In the genomic region with DNA sequence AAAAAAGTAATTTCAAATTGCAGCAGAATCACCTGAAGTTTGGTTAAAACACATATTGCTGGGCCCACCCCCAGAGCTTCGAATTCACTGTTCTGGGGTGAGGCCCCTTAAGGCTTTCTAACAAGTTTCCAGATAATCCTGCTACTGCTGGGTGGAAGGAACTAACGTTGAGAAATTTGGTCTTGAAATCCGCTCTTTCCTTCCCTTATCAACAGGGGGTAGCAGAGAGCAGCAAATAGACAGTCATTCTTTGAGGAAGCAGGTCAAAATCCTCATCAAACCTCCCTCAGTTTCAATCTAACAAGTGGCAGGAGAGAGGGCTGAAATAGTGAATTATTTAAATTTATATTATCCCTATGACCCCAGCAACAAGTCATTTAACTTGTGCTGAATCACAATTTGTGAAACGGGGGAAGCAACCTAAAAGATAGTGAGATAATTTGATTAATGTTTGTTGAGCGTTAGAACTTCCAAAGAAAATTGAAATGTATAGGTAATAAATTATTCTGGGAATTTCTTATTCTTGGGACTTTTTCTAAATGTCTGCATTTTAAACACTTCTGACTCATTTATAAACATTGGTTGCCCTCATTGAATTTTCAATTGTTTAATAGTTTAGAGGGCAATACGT, we compare ENCODE assay signal across 9 cellular contexts. TPM values are rescaled to one million over a fixed set of nuclear protein-coding genes. Genes with fewer than 3 reads are reported as not detected.
A peak's percentile ranks its signal among the peaks of the same experiment; 100 is the strongest.
DNase-seq lines count a peak whose midpoint lies in the region; ATAC-seq, FAIRE-seq and TF ChIP-seq lines count a peak whose summit lies in the region.
"Had no signal": no experiment of that assay in that cellular context is flagged by ENCODE, and none has a peak within 500 bp of the region (broad histone marks: within the 10 kb centered on the region; RNA-seq: fewer than 3 reads in every experiment).

No MANE protein-coding gene starts in this region.

- H3K4me1 ChIP-seq in IMR-90 (ENCODE audit: control insufficient read depth, insufficient read depth, low read length) (peaks cover 2% of the 10 kb centered on the region; the same call in 1 of the 2 replicates), kidney (ENCODE audit: control insufficient read depth in 1 of 2, insufficient read depth in 1 of 2, low read depth in 1 of 2, low read length in 2 of 2) (no peaks in the 10 kb centered on the region), suprapubic skin (no peaks in the 10 kb centered on the region)

- H3K27ac ChIP-seq in 22Rv1 (no peak overlapping the region), IMR-90 (ENCODE audit: insufficient read depth, low read length) (no peak overlapping the region), kidney (ENCODE audit: low read depth in 2 of 2, low read length in 2 of 2) (no peak overlapping the region), suprapubic skin (no peak overlapping the region)

- no peaks in the 10 kb centered on the region for H3K79me1 ChIP-seq in IMR-90 (ENCODE audit: low read depth in 1 of 2, low read length in 2 of 2)

- no peaks in the 10 kb centered on the region for H3K36me3 Mint-ChIP-seq in brain

- TF ChIP-seq EP300 in suprapubic skin (IDR thresholded peaks at IDR 0.05): no peak

- no peak overlapping the region for H3K4ac ChIP-seq in IMR-90 (ENCODE audit: low read depth, low read length)

- no peak overlapping the region for H4K8ac ChIP-seq in IMR-90 (ENCODE audit: low read depth in 2 of 2, low read length in 2 of 2)

- H2AFZ ChIP-seq in IMR-90 (replicated peaks; ENCODE audit: low read length, poor library complexity): no peak overlapping the region

- CTCF ChIA-PET in IMR-90 (lab: Yijun Ruan, JAX): no interaction called here

- H3K27ac Mint-ChIP-seq in brain: no peak overlapping the region

- dilution Hi-C loops in IMR-90 (cut with HindIII; ENCODE audit: low sequenced_read_pairs, unreplicated experiment): no loop called here

- POLR2A ChIA-PET in IMR-90 (lab: Charles Lee; ENCODE audit: unreplicated experiment): no interaction called here

- H3K14ac ChIP-seq in IMR-90 (replicated peaks; ENCODE audit: low read depth, low read length): no peak overlapping the region

- no peak for TF ChIP-seq POLR2A in IMR-90 (IDR thresholded peaks at IDR 0.05; ENCODE audit: low read depth, low read length)
- no peak for TF ChIP-seq POLR2A in suprapubic skin (IDR thresholded peaks at IDR 0.05)

- H3K9me1 ChIP-seq in IMR-90 (ENCODE audit: insufficient read depth, low read length): peaks cover 2% of the 10 kb centered on the region; the same call in 1 of the 2 replicates

- ATAC-seq in IMR-90 (ENCODE audit: low read depth) (peak; percentile 72), HG03439 (IDR thresholded peaks at IDR 0.05; ENCODE audit: unreplicated experiment) (no peak)

- H3K4me3 ChIP-seq in IMR-90 (ENCODE audit: insufficient read depth, low read depth, low read length): no peak overlapping the region
- H3K4me3 ChIP-seq in kidney (ENCODE audit: low read length in 2 of 2): no peak overlapping the region
- H3K4me3 ChIP-seq in suprapubic skin: no peak overlapping the region

- H4K20me1 ChIP-seq in IMR-90 (ENCODE audit: insufficient read depth, low read length): no peaks in the 10 kb centered on the region

- no peak overlapping the region for H4K5ac ChIP-seq in IMR-90 (ENCODE audit: low read depth, low read length)

- H2BK120ac ChIP-seq in IMR-90 (ENCODE audit: low read depth, low read length): no peak overlapping the region

- H3K18ac ChIP-seq in IMR-90 (ENCODE audit: low read depth, low read length): no peak overlapping the region

- no peak overlapping the region for H2BK20ac ChIP-seq in IMR-90 (ENCODE audit: low read depth, low read length)

- WGBS in IMR-90 (ENCODE audit: extremely low coverage in 2 of 2, insufficient read length in 1 of 2), 2 experiments: no CpG with 5 or more reads among the region's 6 CpGs
- WGBS in suprapubic skin: 43% methylated on average over 6 of the region's 6 CpGs

- no peak overlapping the region for H3K4me2 ChIP-seq in IMR-90 (ENCODE audit: low read depth, low read length)

- H2AK5ac ChIP-seq in IMR-90 (ENCODE audit: low read depth, low read length): no peak overlapping the region

- H4K91ac ChIP-seq in IMR-90 (ENCODE audit: insufficient read depth, low read depth, low read length): no peak overlapping the region

- intact Hi-C loops in IMR-90 (cut with micrococcal nuclease) (loop anchor here (5.0 kb wide), 1 partner anchor 195 kb away; a partner anchor contains a TSS), kidney (cut with DNase I) (no loop called here)

- TF ChIP-seq CTCF in 22Rv1 (IDR thresholded peaks at IDR 0.05) (peak; percentile 96), IMR-90 (conservative IDR thresholded peaks at IDR 0.05; ENCODE audit: low read depth, low read length) (peak; percentile 87), brain (conservative IDR thresholded peaks at IDR 0.05) (peak; percentile 66 to 70), kidney (IDR thresholded peaks at IDR 0.05; ENCODE audit: borderline replicate concordance, extremely low read depth, insufficient read depth) (peak; percentile 71), suprapubic skin (IDR thresholded peaks at IDR 0.05) (peak; percentile 17 to 62)

- peaks cover 22% of the 10 kb centered on the region for H3K4me1 Mint-ChIP-seq in brain

- peak; percentile 90 for TF ChIP-seq RAD21 in IMR-90 (IDR thresholded peaks at IDR 0.05; ENCODE audit: low read length)

- H2AK9ac ChIP-seq in IMR-90 (replicated peaks; ENCODE audit: low read depth, low read length, poor library complexity): no peak overlapping the region

- no peaks in the 10 kb centered on the region for H3K9me3 ChIP-seq in IMR-90 (ENCODE audit: control insufficient read depth, insufficient read depth, low read length)
- H3K9me3 ChIP-seq in kidney (ENCODE audit: control insufficient read depth in 1 of 2, low read length in 2 of 2): no peaks in the 10 kb centered on the region
- no peaks in the 10 kb centered on the region for H3K9me3 ChIP-seq in suprapubic skin

- H3K23ac ChIP-seq in IMR-90 (ENCODE audit: low read depth, low read length): no peak overlapping the region

- no peak for FAIRE-seq in kidney (lab: Jason Lieb, UNC)
- FAIRE-seq: endometrium had no signal

- no TSS peak for BruUV-seq in IMR-90 (replicated peaks; lab: Mats Ljungman, UMichigan)

- no peak overlapping the region for H3K4me3 Mint-ChIP-seq in brain

- H3K27me3 ChIP-seq in IMR-90 (ENCODE audit: control insufficient read depth, insufficient read depth, low read length) (0 out of 2 replicates have a peak, but pooled peaks cover 2% of the 10 kb centered on the region), suprapubic skin (no peaks in the 10 kb centered on the region)

- H3K36me3 ChIP-seq in IMR-90 (ENCODE audit: control insufficient read depth, insufficient read depth, low read length) (no peaks in the 10 kb centered on the region), kidney (ENCODE audit: control insufficient read depth in 1 of 2, insufficient read depth in 2 of 2, low read length in 2 of 2) (no peaks in the 10 kb centered on the region), suprapubic skin (peaks cover 54% of the 10 kb centered on the region)

- peaks cover 0 to 2% (median 0%) of the 10 kb centered on the region in 5 experiments for H3K9me3 Mint-ChIP-seq in brain

- H3K9ac ChIP-seq in IMR-90 (ENCODE audit: low read depth, low read length) (no peak overlapping the region), kidney (ENCODE audit: low read length in 2 of 2) (no peak overlapping the region)

- peaks cover 9% of the 10 kb centered on the region for H3K27me3 Mint-ChIP-seq in brain

- no peak overlapping the region for H2BK15ac ChIP-seq in IMR-90 (ENCODE audit: low read depth, low read length)

- DNase-seq in EL (peak; percentile 71), IMR-90 (peak; percentile 75), NOMO-1 treated with dmso at 0.1 percent for 144 hours (lab: John Stamatoyannopoulos, UW; ENCODE audit: unreplicated experiment) (peak; percentile 51), kidney (no peak), suprapubic skin (ENCODE audit: low spot score in 2 of 2) (no peak)

- H3K56ac ChIP-seq in IMR-90 (ENCODE audit: extremely low read depth, insufficient read depth, low read length): no peak overlapping the region

- H2BK5ac ChIP-seq in IMR-90 (ENCODE audit: low read depth, low read length, poor library complexity, severe bottlenecking): no peak overlapping the region

- in situ Hi-C loops in IMR-90 (cut with MboI; ENCODE audit: low sequenced_read_pairs): loop anchor here (10.0 kb wide), 1 partner anchor 427 kb away; no protein-coding TSS in a partner anchor

TF ChIP-seq in IMR-90, 13 proteins besides CTCF, POLR2A, EP300 and RAD21:
- no peak for TF ChIP-seq BHLHE40 (IDR thresholded peaks at IDR 0.05; ENCODE audit: low read depth, low read length)
- TF ChIP-seq SMC3 (IDR thresholded peaks at IDR 0.05; ENCODE audit: low read depth, low read length): peak; percentile 66
- TF ChIP-seq, protein P1, sequence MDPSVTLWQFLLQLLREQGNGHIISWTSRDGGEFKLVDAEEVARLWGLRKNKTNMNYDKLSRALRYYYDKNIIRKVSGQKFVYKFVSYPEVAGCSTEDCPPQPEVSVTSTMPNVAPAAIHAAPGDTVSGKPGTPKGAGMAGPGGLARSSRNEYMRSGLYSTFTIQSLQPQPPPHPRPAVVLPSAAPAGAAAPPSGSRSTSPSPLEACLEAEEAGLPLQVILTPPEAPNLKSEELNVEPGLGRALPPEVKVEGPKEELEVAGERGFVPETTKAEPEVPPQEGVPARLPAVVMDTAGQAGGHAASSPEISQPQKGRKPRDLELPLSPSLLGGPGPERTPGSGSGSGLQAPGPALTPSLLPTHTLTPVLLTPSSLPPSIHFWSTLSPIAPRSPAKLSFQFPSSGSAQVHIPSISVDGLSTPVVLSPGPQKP (IDR thresholded peaks at IDR 0.05; ENCODE audit: borderline replicate concordance, low read depth, low read length): no peak
- no peak for TF ChIP-seq FOS (IDR thresholded peaks at IDR 0.05; ENCODE audit: low read depth, low read length)

RNA-seq across cellular contexts. Expression of a gene that starts 21.7 kb away (rescaled TPM):
- total RNA-seq in IMR-90 (2012; rRNA removed) (30.5 and 47.8 TPM in 2 replicates), kidney (40.3 TPM), suprapubic skin (10 to 100 TPM; 35.7 to 80.2 (median 41.7) TPM)
- polyA plus RNA-seq in IMR-90 (2012; rRNA removed) (36.0 and 54.4 TPM in 2 replicates), brain (ENCODE audit: insufficient read depth, low read depth, low replicate concordance) (37.1 TPM), kidney (ENCODE audit: insufficient read depth, low read depth, low replicate concordance) (94.9 TPM)
- 95.4 and 113 TPM in 2 replicates for polyA plus RNA-seq in IMR-90 (2012; cell fraction: cytosol; rRNA removed)
- polyA plus RNA-seq in IMR-90 (2012; cell fraction: nucleus; rRNA removed; ENCODE audit: low replicate concordance): 33.6 and 35.6 TPM in 2 replicates

RNA-seq across cellular contexts. Expression of a gene that starts 30.9 kb away (rescaled TPM):
- total RNA-seq in IMR-90 (2012; rRNA removed): under 0.01 TPM in 1 of 2 replicates, not detected in the other
- polyA plus RNA-seq in IMR-90 (2012; rRNA removed): 0.14 TPM in 1 of 2 replicates, not detected in the other
- polyA plus RNA-seq in IMR-90 (2012; cell fraction: cytosol; rRNA removed): 0.03 and 0.18 TPM in 2 replicates
- polyA plus RNA-seq in IMR-90 (2012; cell fraction: nucleus; rRNA removed; ENCODE audit: low replicate concordance): 0.07 and 0.28 TPM in 2 replicates
- polyA plus RNA-seq in brain (ENCODE audit: insufficient read depth, low read depth, low replicate concordance): 12.1 TPM
- total RNA-seq in kidney: 60.6 TPM
- polyA plus RNA-seq in kidney (ENCODE audit: insufficient read depth, low read depth, low replicate concordance): 43.9 TPM
- 100 to 1,000 TPM; 276 to 553 (median 491) TPM for total RNA-seq in suprapubic skin

Comparison
In these comparisons a context has a peak if more than half of its experiments do, and no peak if none do; other contexts are left out.
1. CTCF ChIP-seq: peak in every context shown above with its lines; median percentile 96 in 22Rv1; 87 in IMR-90; 71 in kidney; 68 in brain; 40 in suprapubic skin.
2. DNase-seq: peak in EL (single experiment), IMR-90 (single experiment) and NOMO-1 treated with dmso at 0.1 percent for 144 hours (single experiment); none in kidney (single experiment) and suprapubic skin (0 of 2).
3. RNA of a gene that starts 30.9 kb away (total RNA-seq): 276 to 553 TPM in suprapubic skin and 60.6 TPM in kidney (single experiment); under 0.01 TPM in IMR-90; every median in the first group is over 10 times any median in the second.